1 cellular context compared by ENCODE assay signal in the genomic region with DNA sequence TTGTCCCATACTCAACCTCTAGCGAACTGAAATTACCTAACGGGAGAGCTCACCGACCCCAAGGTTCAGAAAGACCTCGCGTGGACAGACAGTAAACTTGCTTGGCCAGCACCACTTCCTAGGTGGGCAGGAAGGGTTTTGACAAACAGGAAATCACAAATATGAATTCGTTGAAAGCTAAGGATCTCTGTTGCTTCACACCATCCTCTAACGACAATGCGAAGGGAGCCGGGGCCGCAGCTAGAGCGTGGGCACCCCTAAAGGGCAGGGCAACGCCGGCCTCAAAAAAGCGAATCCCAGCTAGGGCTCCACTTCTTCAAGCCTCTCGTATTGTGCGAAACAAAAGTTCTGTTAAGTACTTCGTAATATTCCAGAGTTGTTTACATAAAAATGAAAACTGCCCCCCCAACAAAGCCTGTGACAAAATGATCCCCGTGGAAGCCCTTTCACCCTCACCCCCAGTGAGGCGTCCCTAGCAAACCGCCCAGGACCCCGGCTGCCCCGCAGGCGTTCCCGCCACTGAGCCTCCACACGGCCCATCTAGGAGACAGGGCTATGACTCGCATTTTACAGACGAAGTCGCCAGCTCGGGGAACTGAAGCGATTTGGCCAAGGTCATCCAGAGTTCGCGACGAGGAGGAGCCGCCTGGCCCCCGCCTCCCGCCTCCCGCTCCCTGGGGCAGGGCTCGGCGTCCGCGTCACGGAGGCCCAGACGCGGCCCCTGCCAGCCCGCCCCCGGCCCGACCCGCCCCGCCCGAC.
TF ChIP-seq lines count a peak whose summit lies in the region.

No MANE protein-coding gene starts in this region.

TF ChIP-seq in HepG2, 621 proteins besides CTCF, POLR2A, EP300 and RAD21 (continued from another document):
- TF ChIP-seq ZNF354B (CRISPR knock-in tag; IDR thresholded peaks at IDR 0.05) (no peak), ISX (CRISPR knock-in tag; conservative IDR thresholded peaks at IDR 0.05) (0 out of 2 replicates have a peak, but pooled peaks have one; percentile 14), ZNF816 (CRISPR knock-in tag; IDR thresholded peaks at IDR 0.05; ENCODE audit: borderline replicate concordance) (no peak), ZNF678 (CRISPR knock-in tag; IDR thresholded peaks at IDR 0.05) (no peak), ZBTB7B (CRISPR knock-in tag; IDR thresholded peaks at IDR 0.05) (no peak), ZNF337 (CRISPR knock-in tag; IDR thresholded peaks at IDR 0.05; ENCODE audit: borderline replicate concordance, low read depth) (0 out of 2 replicates have a peak, but pooled peaks have one; percentile 17), GZF1 (CRISPR knock-in tag; IDR thresholded peaks at IDR 0.05) (no peak), ZNF737 (CRISPR knock-in tag; IDR thresholded peaks at IDR 0.05; ENCODE audit: borderline replicate concordance) (peak; percentile 66; the same call in 1 of the 2 replicates), ZSCAN31 (CRISPR knock-in tag; IDR thresholded peaks at IDR 0.05; ENCODE audit: low read depth) (0 out of 2 replicates have a peak, but pooled peaks have one; percentile 12), GFI1 (CRISPR knock-in tag; IDR thresholded peaks at IDR 0.05; ENCODE audit: borderline replicate concordance) (0 out of 2 replicates have a peak, but pooled peaks have one; percentile 9), TBX2 (CRISPR knock-in tag; IDR thresholded peaks at IDR 0.05; ENCODE audit: borderline replicate concordance) (peak; percentile 3; the same call in 1 of the 2 replicates), GATAD2A (CRISPR knock-in tag; IDR thresholded peaks at IDR 0.05) (0 out of 2 replicates have a peak, but pooled peaks have one; percentile 14), ZMAT3 (CRISPR knock-in tag; conservative IDR thresholded peaks at IDR 0.05) (peak; percentile 29; the same call in 1 of the 2 replicates), GTF3A (CRISPR knock-in tag; conservative IDR thresholded peaks at IDR 0.05) (peak; percentile 92), ZNF598 (CRISPR knock-in tag; IDR thresholded peaks at IDR 0.05; ENCODE audit: borderline replicate concordance) (peak; percentile 56; the same call in 1 of the 2 replicates), CAMTA2 (CRISPR knock-in tag; IDR thresholded peaks at IDR 0.05; ENCODE audit: borderline replicate concordance) (peak; percentile 51; the same call in 1 of the 2 replicates), ZFP90 (CRISPR knock-in tag; IDR thresholded peaks at IDR 0.05; ENCODE audit: borderline replicate concordance) (no peak; the same call in 1 of the 2 replicates), ZNF883 (CRISPR knock-in tag; IDR thresholded peaks at IDR 0.05; ENCODE audit: not compliant biosample characterization) (peak; percentile 78), ZSCAN25 (CRISPR knock-in tag; IDR thresholded peaks at IDR 0.05) (peak; percentile 43; the same call in 1 of the 2 replicates), ZNF558 (CRISPR knock-in tag; IDR thresholded peaks at IDR 0.05; ENCODE audit: borderline replicate concordance) (peak; percentile 71; the same call in 1 of the 2 replicates), ZNF468 (CRISPR knock-in tag; IDR thresholded peaks at IDR 0.05) (no peak), ZNF569 (CRISPR knock-in tag; IDR thresholded peaks at IDR 0.05; ENCODE audit: borderline replicate concordance) (no peak), ZNF343 (CRISPR knock-in tag; IDR thresholded peaks at IDR 0.05) (0 out of 2 replicates have a peak, but pooled peaks have one; percentile 26), CENPT (CRISPR knock-in tag; IDR thresholded peaks at IDR 0.05; ENCODE audit: low read depth) (no peak), GATAD1 (CRISPR knock-in tag; IDR thresholded peaks at IDR 0.05) (no peak), ZNF431 (CRISPR knock-in tag; IDR thresholded peaks at IDR 0.05; ENCODE audit: borderline replicate concordance, low read depth) (no peak), ELF1 (CRISPR knock-in tag; IDR thresholded peaks at IDR 0.05) (0 out of 2 replicates have a peak, but pooled peaks have one; percentile 14), ATF7-NPFF (CRISPR knock-in tag; IDR thresholded peaks at IDR 0.05; ENCODE audit: low read depth) (no peak; the same call in 1 of the 2 replicates), ZNF230 (CRISPR knock-in tag; IDR thresholded peaks at IDR 0.05) (peak; percentile 81; the same call in 1 of the 2 replicates), ZNF20 (CRISPR knock-in tag; IDR thresholded peaks at IDR 0.05) (0 out of 2 replicates have a peak, but pooled peaks have one; percentile 7), FOXA1 (IDR thresholded peaks at IDR 0.05) (no peak), FOXA1 (CRISPR knock-in tag; IDR thresholded peaks at IDR 0.05) (no peak), ZNF766 (CRISPR knock-in tag; IDR thresholded peaks at IDR 0.05; ENCODE audit: borderline replicate concordance) (no peak), ERF (CRISPR knock-in tag; IDR thresholded peaks at IDR 0.05) (peak; percentile 13; the same call in 1 of the 2 replicates), RARA (CRISPR knock-in tag; IDR thresholded peaks at IDR 0.05) (peak; percentile 79), MTF1 (CRISPR knock-in tag; IDR thresholded peaks at IDR 0.05) (0 out of 2 replicates have a peak, but pooled peaks have one; percentile 6), NFYB (CRISPR knock-in tag; IDR thresholded peaks at IDR 0.05) (no peak)
- TF ChIP-seq, protein P1, sequence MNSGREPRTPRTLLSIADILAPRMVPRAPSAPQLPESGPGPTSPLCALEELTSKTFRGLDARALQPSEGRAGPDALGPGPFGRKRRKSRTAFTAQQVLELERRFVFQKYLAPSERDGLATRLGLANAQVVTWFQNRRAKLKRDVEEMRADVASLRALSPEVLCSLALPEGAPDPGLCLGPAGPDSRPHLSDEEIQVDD (CRISPR knock-in tag; IDR thresholded peaks at IDR 0.05; ENCODE audit: borderline replicate concordance), result no peak
- TF ChIP-seq, protein P2, sequence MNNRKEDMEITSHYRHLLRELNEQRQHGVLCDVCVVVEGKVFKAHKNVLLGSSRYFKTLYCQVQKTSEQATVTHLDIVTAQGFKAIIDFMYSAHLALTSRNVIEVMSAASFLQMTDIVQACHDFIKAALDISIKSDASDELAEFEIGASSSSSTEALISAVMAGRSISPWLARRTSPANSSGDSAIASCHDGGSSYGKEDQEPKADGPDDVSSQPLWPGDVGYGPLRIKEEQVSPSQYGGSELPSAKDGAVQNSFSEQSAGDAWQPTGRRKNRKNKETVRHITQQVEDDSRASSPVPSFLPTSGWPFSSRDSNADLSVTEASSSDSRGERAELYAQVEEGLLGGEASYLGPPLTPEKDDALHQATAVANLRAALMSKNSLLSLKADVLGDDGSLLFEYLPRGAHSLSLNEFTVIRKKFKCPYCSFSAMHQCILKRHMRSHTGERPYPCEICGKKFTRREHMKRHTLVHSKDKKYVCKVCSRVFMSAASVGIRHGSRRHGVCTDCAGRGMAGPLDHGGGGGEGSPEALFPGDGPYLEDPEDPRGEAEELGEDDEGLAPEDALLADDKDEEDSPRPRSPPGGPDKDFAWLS (CRISPR knock-in tag; IDR thresholded peaks at IDR 0.05; ENCODE audit: borderline replicate concordance), result 0 out of 2 replicates have a peak, but pooled peaks have one; percentile 43
- TF ChIP-seq, protein P3, sequence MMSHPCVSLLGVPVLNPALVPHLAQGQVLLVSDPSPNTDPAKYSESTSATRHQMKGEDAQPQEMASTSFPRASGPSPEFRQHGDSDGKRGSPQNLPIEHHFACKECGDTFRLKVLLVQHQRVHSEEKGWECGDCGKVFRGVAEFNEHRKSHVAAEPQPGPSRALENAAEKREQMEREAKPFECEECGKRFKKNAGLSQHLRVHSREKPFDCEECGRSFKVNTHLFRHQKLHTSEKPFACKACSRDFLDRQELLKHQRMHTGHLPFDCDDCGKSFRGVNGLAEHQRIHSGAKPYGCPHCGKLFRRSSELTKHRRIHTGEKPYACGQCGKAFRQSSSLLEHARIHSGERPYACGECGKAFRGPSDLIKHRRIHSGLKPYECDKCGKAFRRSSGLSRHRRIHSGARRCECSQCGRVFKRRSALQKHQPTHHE (CRISPR knock-in tag; IDR thresholded peaks at IDR 0.05; ENCODE audit: borderline replicate concordance), result no peak; the same call in 1 of the 2 replicates
- TF ChIP-seq, protein P4, sequence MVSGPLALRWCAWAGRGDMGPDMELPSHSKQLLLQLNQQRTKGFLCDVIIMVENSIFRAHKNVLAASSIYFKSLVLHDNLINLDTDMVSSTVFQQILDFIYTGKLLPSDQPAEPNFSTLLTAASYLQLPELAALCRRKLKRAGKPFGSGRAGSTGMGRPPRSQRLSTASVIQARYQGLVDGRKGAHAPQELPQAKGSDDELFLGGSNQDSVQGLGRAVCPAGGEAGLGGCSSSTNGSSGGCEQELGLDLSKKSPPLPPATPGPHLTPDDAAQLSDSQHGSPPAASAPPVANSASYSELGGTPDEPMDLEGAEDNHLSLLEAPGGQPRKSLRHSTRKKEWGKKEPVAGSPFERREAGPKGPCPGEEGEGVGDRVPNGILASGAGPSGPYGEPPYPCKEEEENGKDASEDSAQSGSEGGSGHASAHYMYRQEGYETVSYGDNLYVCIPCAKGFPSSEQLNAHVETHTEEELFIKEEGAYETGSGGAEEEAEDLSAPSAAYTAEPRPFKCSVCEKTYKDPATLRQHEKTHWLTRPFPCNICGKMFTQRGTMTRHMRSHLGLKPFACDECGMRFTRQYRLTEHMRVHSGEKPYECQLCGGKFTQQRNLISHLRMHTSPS (CRISPR knock-in tag; IDR thresholded peaks at IDR 0.05; ENCODE audit: low read depth), result 0 out of 2 replicates have a peak, but pooled peaks have one; percentile 31
- TF ChIP-seq, protein P5, sequence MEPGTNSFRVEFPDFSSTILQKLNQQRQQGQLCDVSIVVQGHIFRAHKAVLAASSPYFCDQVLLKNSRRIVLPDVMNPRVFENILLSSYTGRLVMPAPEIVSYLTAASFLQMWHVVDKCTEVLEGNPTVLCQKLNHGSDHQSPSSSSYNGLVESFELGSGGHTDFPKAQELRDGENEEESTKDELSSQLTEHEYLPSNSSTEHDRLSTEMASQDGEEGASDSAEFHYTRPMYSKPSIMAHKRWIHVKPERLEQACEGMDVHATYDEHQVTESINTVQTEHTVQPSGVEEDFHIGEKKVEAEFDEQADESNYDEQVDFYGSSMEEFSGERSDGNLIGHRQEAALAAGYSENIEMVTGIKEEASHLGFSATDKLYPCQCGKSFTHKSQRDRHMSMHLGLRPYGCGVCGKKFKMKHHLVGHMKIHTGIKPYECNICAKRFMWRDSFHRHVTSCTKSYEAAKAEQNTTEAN (CRISPR knock-in tag; conservative IDR thresholded peaks at IDR 0.05), result 0 out of 2 replicates have a peak, but pooled peaks have one; percentile 18
- TF ChIP-seq, protein P6, sequence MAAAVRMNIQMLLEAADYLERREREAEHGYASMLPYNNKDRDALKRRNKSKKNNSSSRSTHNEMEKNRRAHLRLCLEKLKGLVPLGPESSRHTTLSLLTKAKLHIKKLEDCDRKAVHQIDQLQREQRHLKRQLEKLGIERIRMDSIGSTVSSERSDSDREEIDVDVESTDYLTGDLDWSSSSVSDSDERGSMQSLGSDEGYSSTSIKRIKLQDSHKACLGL (CRISPR knock-in tag; IDR thresholded peaks at IDR 0.05), result 0 out of 2 replicates have a peak, but pooled peaks have one; percentile 8
- TF ChIP-seq, protein P7, sequence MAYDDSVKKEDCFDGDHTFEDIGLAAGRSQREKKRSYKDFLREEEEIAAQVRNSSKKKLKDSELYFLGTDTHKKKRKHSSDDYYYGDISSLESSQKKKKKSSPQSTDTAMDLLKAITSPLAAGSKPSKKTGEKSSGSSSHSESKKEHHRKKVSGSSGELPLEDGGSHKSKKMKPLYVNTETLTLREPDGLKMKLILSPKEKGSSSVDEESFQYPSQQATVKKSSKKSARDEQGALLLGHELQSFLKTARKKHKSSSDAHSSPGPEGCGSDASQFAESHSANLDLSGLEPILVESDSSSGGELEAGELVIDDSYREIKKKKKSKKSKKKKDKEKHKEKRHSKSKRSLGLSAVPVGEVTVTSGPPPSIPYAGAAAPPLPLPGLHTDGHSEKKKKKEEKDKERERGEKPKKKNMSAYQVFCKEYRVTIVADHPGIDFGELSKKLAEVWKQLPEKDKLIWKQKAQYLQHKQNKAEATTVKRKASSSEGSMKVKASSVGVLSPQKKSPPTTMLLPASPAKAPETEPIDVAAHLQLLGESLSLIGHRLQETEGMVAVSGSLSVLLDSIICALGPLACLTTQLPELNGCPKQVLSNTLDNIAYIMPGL (CRISPR knock-in tag; IDR thresholded peaks at IDR 0.05; ENCODE audit: borderline replicate concordance in 1 of 2, low read depth in 1 of 2), result peak in 1 of 2 experiments; percentile 20; a peak in 1 of 4 replicates
